Comparison of ENCODE assay signal across 1 cellular context in the genomic region with DNA sequence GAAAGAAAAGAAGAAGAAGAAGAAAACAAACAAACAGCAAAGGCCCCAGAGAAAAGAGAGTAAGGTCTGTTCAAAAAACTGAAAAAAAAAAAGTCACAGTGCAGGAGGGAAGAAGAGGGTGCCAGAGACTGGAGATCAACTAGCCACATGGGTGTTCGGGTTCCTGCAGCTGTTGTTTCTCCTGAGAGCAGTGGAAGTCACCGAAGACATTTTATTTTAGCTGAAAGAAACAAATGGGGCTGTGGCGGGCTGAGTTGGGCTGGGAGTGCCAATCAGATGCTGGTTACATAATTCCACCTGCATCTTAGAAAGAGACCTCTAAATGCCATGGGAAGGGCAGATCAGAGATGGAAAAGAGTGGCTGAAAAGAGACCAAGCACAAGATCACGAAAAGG.
TF ChIP-seq lines count a peak whose summit lies in the region.

No MANE protein-coding gene starts in this region.

TF ChIP-seq in IMR-90, 13 proteins besides CTCF, POLR2A, EP300 and RAD21 (continued from another document):
- TF ChIP-seq CHD1 (IDR thresholded peaks at IDR 0.05; ENCODE audit: low read depth, low read length) (no peak), NFE2L2 (IDR thresholded peaks at IDR 0.05; ENCODE audit: low read depth, low read length) (no peak), MXI1 (IDR thresholded peaks at IDR 0.05; ENCODE audit: borderline replicate concordance, low read depth, low read length) (no peak), RCOR1 (IDR thresholded peaks at IDR 0.05; ENCODE audit: insufficient replicate concordance, low read length) (no peak), MAFK (IDR thresholded peaks at IDR 0.05; ENCODE audit: low read depth, low read length) (no peak)
- TF ChIP-seq, protein P1, sequence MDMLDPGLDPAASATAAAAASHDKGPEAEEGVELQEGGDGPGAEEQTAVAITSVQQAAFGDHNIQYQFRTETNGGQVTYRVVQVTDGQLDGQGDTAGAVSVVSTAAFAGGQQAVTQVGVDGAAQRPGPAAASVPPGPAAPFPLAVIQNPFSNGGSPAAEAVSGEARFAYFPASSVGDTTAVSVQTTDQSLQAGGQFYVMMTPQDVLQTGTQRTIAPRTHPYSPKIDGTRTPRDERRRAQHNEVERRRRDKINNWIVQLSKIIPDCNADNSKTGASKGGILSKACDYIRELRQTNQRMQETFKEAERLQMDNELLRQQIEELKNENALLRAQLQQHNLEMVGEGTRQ (IDR thresholded peaks at IDR 0.05; ENCODE audit: low read depth, low read length) = no peak
